23 cellular contexts compared by ENCODE assay signal in the genomic region with DNA sequence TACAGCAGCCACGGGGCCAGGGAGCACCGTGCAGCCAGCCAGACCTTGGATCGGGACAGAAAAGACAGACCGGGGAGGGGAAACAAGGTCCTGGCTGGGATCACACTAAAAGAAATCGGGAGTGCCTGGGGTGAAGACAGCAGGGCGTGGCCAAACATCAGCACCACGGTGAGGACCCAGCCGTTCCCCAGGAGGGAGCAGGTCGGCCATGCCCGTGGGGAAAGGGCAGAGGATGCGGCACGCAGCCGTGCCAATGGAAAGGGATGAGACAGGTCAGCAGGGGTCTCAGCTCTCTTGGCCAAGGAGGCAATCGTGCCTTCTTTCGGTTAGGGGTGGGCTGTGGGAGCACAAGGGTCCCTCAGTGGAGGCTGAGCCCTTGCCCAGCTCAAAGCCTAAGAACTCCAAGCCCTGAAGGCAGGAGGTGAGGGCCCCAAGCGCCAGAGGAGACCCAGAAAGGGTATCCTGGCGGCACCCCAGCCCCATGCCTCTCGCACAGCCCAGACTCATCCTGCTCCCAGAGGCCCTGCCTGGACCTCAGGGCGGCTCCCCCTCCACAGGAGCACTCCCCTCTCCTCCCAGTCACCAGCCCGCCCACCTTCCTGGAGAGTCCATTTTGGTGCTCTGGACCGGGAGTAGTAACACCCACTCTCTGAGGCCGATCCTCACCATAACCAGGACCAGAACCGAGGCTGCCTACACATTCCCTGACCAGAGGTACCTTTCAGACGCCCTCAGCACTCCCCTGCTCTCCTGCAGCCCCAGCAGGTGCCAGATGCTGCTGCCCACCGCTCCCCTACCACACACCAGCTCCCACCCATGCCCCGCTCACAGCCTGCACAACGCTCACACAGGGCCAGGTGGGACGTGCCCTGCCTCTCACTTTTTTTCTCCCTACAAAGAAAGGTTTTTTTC. TPM values are rescaled to one million over a fixed set of nuclear protein-coding genes. Genes with fewer than 3 reads are reported as not detected.
"Had no signal": no experiment of that assay in that cellular context is flagged by ENCODE, and none has a peak within 500 bp of the region (broad histone marks: within the 10 kb centered on the region; RNA-seq: fewer than 3 reads in every experiment).

No MANE protein-coding gene starts in this region.

- H3K27me3 Mint-ChIP-seq: activated CD4-positive, alpha-beta memory T cell treated with anti-CD3 and anti-CD28 coated beads, Interleukin-2, amount 10 ng/mL, durations not matched to agents 7 days and 5 days; activated naive CD4-positive, alpha-beta T cell treated with anti-CD3 and anti-CD28 coated beads, Interleukin-2, amount 50 U/mL, for 24 hours; dendritic cell treated with granulocyte-macrophage colony-stimulating factor and Interleukin-4, amounts not matched to agents 40 ng/mL and 50 ng/mL, for 4 days; T-cell had no signal

- H3K4me3 Mint-ChIP-seq: activated CD4-positive, alpha-beta memory T cell treated with anti-CD3 and anti-CD28 coated beads, Interleukin-2, amount 10 ng/mL, durations not matched to agents 7 days and 5 days; activated naive CD4-positive, alpha-beta T cell treated with anti-CD3 and anti-CD28 coated beads, Interleukin-2, amount 50 U/mL, for 24 hours; activated T-cell treated with anti-CD3 and anti-CD28 coated beads, Interleukin-2, amount 50 U/mL, for 4 hours; dendritic cell treated with granulocyte-macrophage colony-stimulating factor and Interleukin-4, amounts not matched to agents 40 ng/mL and 50 ng/mL, for 4 days; nephron progenitor cell; T-cell had no signal

- H3K9me3 ChIP-seq: ascending aorta, psoas muscle, thoracic aorta, upper lobe of left lung had no signal

- H3K27ac ChIP-seq: ascending aorta, psoas muscle, skin epidermis, thoracic aorta, upper lobe of left lung had no signal

- H3K27me3 ChIP-seq: ascending aorta, upper lobe of left lung had no signal

- H3K9me3 Mint-ChIP-seq: activated CD4-positive, alpha-beta memory T cell treated with anti-CD3 and anti-CD28 coated beads, Interleukin-2, amount 10 ng/mL, durations not matched to agents 7 days and 5 days; activated naive CD4-positive, alpha-beta T cell treated with anti-CD3 and anti-CD28 coated beads, Interleukin-2, amount 50 U/mL, for 24 hours; activated T-cell treated with anti-CD3 and anti-CD28 coated beads, Interleukin-2, amount 50 U/mL, for 4 hours; dendritic cell treated with granulocyte-macrophage colony-stimulating factor and Interleukin-4, amounts not matched to agents 40 ng/mL and 50 ng/mL, for 4 days; nephron progenitor cell; T-cell had no signal

- H3K27ac Mint-ChIP-seq: activated CD4-positive, alpha-beta memory T cell treated with anti-CD3 and anti-CD28 coated beads, Interleukin-2, amount 10 ng/mL, durations not matched to agents 7 days and 5 days; activated naive CD4-positive, alpha-beta T cell treated with anti-CD3 and anti-CD28 coated beads, Interleukin-2, amount 50 U/mL, for 24 hours; dendritic cell treated with granulocyte-macrophage colony-stimulating factor and Interleukin-4, amounts not matched to agents 40 ng/mL and 50 ng/mL, for 4 days; nephron progenitor cell; T-cell had no signal

- DNase-seq: activated CD4-positive, alpha-beta memory T cell treated with anti-CD3 and anti-CD28 coated beads, Interleukin-2, amount 10 ng/mL, durations not matched to agents 7 days and 5 days; activated CD4-positive, alpha-beta T cell treated with anti-CD3 and anti-CD28 coated beads for 48 hours; activated CD4-positive, CD25-positive, alpha-beta regulatory T cell; activated T-cell treated with anti-CD3 and anti-CD28 coated beads, Interleukin-2, amount 50 U/mL, for 4 hours; effector memory CD4-positive, alpha-beta T cell; foreskin melanocyte; hypothalamus; nephron progenitor cell; occipital lobe; psoas muscle; right cardiac atrium; stimulated activated CD4-positive, alpha-beta T cell treated with anti-CD3 and anti-CD28 coated beads, Interleukin-2, amount 100 ng/mL, for 48 hours; T-cell; T-helper 9 cell; upper lobe of left lung had no signal

- ATAC-seq: activated T-cell treated with anti-CD3 and anti-CD28 coated beads, Interleukin-2, amount 50 U/mL, for 4 hours; left lobe of liver; right cardiac atrium; T-cell had no signal

RNA-seq across cellular contexts. Expression of a gene that starts 23.2 kb away (rescaled TPM):
- total RNA-seq: activated CD4-positive, alpha-beta memory T cell treated with anti-CD3 and anti-CD28 coated beads, Interleukin-2, amount 10 ng/mL, durations not matched to agents 7 days and 5 days; activated T-cell treated with anti-CD3 and anti-CD28 coated beads, Interleukin-2, amount 50 U/mL, for 4 hours; lung microvascular endothelial cell; myocyte had no signal
